In genomic region chr13:98481511-98481951, GRCh38 we compare ENCODE assay signal across 13 cellular contexts.
DNase-seq lines count a peak whose midpoint lies in the region; ATAC-seq and TF ChIP-seq lines count a peak whose summit lies in the region.
"Had no signal": no experiment of that assay in that cellular context is flagged by ENCODE, and none has a peak within 500 bp of the region (broad histone marks: within the 10 kb centered on the region; RNA-seq: fewer than 3 reads in every experiment).

No MANE protein-coding gene starts in this region.

- H3K4me1 Mint-ChIP-seq in activated CD8-positive, alpha-beta memory T cell treated with anti-CD3 and anti-CD28 coated beads, Interleukin-2, amount 10 ng/mL, durations not matched to agents 7 days and 5 days = peaks cover 86% of the 10 kb centered on the region

- H3K79me2 ChIP-seq in smooth muscle cell (ENCODE audit: low read depth) = peaks cover 85% of the 10 kb centered on the region

- H3K27me3 ChIP-seq in esophagus muscularis mucosa = no peaks in the 10 kb centered on the region
- H3K27me3 ChIP-seq in smooth muscle cell (ENCODE audit: low read depth) = no peaks in the 10 kb centered on the region
- H3K27me3 ChIP-seq: dorsolateral prefrontal cortex, MG63, upper lobe of left lung had no signal

- H3K4me1 ChIP-seq in esophagus muscularis mucosa (peaks cover 69 to 98% (median 96%) of the 10 kb centered on the region in 4 donors), smooth muscle cell (ENCODE audit: low read depth) (peaks cover 68% of the 10 kb centered on the region)

- H3K36me3 ChIP-seq in esophagus muscularis mucosa (no peaks in the 10 kb centered on the region), smooth muscle cell (ENCODE audit: low read depth) (no peaks in the 10 kb centered on the region)
- H3K36me3 ChIP-seq: upper lobe of left lung had no signal

- H3K27me3 Mint-ChIP-seq in activated CD8-positive, alpha-beta memory T cell treated with anti-CD3 and anti-CD28 coated beads, Interleukin-2, amount 10 ng/mL, durations not matched to agents 7 days and 5 days = no peaks in the 10 kb centered on the region
- H3K27me3 Mint-ChIP-seq: naive thymus-derived CD8-positive, alpha-beta T cell had no signal

- H3K9me3 ChIP-seq in esophagus muscularis mucosa = no peaks in the 10 kb centered on the region
- H3K9me3 ChIP-seq in smooth muscle cell (replicated peaks; ENCODE audit: low read depth) = no peaks in the 10 kb centered on the region
- H3K9me3 ChIP-seq: MG63, upper lobe of left lung had no signal

- TF ChIP-seq EP300 in esophagus muscularis mucosa (IDR thresholded peaks at IDR 0.05) = no peak

- H3K27ac Mint-ChIP-seq in activated CD8-positive, alpha-beta memory T cell treated with anti-CD3 and anti-CD28 coated beads, Interleukin-2, amount 10 ng/mL, durations not matched to agents 7 days and 5 days = peak overlapping the region; percentile 41

- H3K4me3 Mint-ChIP-seq in activated CD8-positive, alpha-beta memory T cell treated with anti-CD3 and anti-CD28 coated beads, Interleukin-2, amount 10 ng/mL, durations not matched to agents 7 days and 5 days = no peak overlapping the region

- DNase-seq in activated CD8-positive, alpha-beta memory T cell treated with anti-CD3 and anti-CD28 coated beads, Interleukin-2, amount 10 ng/mL, durations not matched to agents 7 days and 5 days = no peak
- no peak for DNase-seq in activated CD8-positive, alpha-beta memory T cell treated with anti-CD3 and anti-CD28 coated beads, Interleukin-2, amount 50 U/mL, for 48 hours
- DNase-seq in NCI-H69 (lab: John Stamatoyannopoulos, UW) (peak; percentile 82), esophagus muscularis mucosa (ENCODE audit: extremely low spot score) (no peak), smooth muscle cell (lab: John Stamatoyannopoulos, UW; ENCODE audit: unreplicated experiment) (no peak), NCI-H526 treated with DMSO at 0.1 percent for 48 hours (lab: John Stamatoyannopoulos, UW) (no peak)
- DNase-seq: activated gamma-delta T cell treated with Interleukin-2 at 50 U/mL for 16 hours; dorsolateral prefrontal cortex; MG63; naive thymus-derived CD8-positive, alpha-beta T cell; upper lobe of left lung had no signal

- H2AFZ ChIP-seq in smooth muscle cell (ENCODE audit: low read depth) = no peak overlapping the region

- H4K20me1 ChIP-seq in smooth muscle cell (ENCODE audit: low read depth) = peaks cover 61% of the 10 kb centered on the region

- 64% methylated on average over 4 of the region's 4 CpGs for WGBS in esophagus muscularis mucosa
- 90% methylated on average over 4 of the region's 4 CpGs for WGBS in smooth muscle cell (ENCODE audit: low lambda C conversion rate)

- CTCF ChIA-PET in activated CD8-positive, alpha-beta memory T cell treated with anti-CD3 and anti-CD28 coated beads, Interleukin-2, amount 10 ng/mL, durations not matched to agents 7 days and 5 days (lab: Charles Lee) = interaction anchor here (1.1 to 3.0 kb wide), 5 partner anchors 14 to 172 kb away, joined by 3 to 17 read pairs (median 6); no protein-coding TSS in a partner anchor

- H3F3A ChIP-seq in smooth muscle cell (ENCODE audit: low read depth) = peaks cover 17% of the 10 kb centered on the region

- no peak for ATAC-seq in activated CD8-positive, alpha-beta memory T cell treated with anti-CD3 and anti-CD28 coated beads, Interleukin-2, amount 10 ng/mL, durations not matched to agents 7 days and 5 days
- ATAC-seq in HG02981 (IDR thresholded peaks at IDR 0.05; ENCODE audit: unreplicated experiment) = no peak
- no peak for ATAC-seq in HG02870 (IDR thresholded peaks at IDR 0.05; ENCODE audit: unreplicated experiment)
- ATAC-seq: naive thymus-derived CD8-positive, alpha-beta T cell had no signal

- intact Hi-C loops in esophagus muscularis mucosa (cut with DNase I) = no loop called here

- no peak overlapping the region for H3K4me2 ChIP-seq in smooth muscle cell

- peaks cover 16% of the 10 kb centered on the region for H3K36me3 Mint-ChIP-seq in activated CD8-positive, alpha-beta memory T cell treated with anti-CD3 and anti-CD28 coated beads, Interleukin-2, amount 10 ng/mL, durations not matched to agents 7 days and 5 days

- H3K9ac ChIP-seq in smooth muscle cell (ENCODE audit: low read depth) = peak overlapping the region; percentile 8

- H3K27ac ChIP-seq in esophagus muscularis mucosa (replicated peaks in 1 of 4) (peak overlapping the region; percentile 16 to 77 (median 48)), smooth muscle cell (ENCODE audit: low read depth) (peak overlapping the region; percentile 97)

- H3K4me3 ChIP-seq in esophagus muscularis mucosa (no peak overlapping the region), smooth muscle cell (no peak overlapping the region)
- H3K4me3 ChIP-seq: dorsolateral prefrontal cortex, MG63, upper lobe of left lung had no signal

- TF ChIP-seq CTCF in esophagus muscularis mucosa (IDR thresholded peaks at IDR 0.05) (no peak), smooth muscle cell (IDR thresholded peaks at IDR 0.05; ENCODE audit: borderline replicate concordance, insufficient read depth, poor library complexity, severe bottlenecking) (no peak)

- no peaks in the 10 kb centered on the region for H3K9me3 Mint-ChIP-seq in activated CD8-positive, alpha-beta memory T cell treated with anti-CD3 and anti-CD28 coated beads, Interleukin-2, amount 10 ng/mL, durations not matched to agents 7 days and 5 days (ENCODE audit: low read depth)
- H3K9me3 Mint-ChIP-seq: naive thymus-derived CD8-positive, alpha-beta T cell had no signal

- TF ChIP-seq POLR2A in esophagus muscularis mucosa (IDR thresholded peaks at IDR 0.05; ENCODE audit: low read depth) = no peak
